In the genomic region with DNA sequence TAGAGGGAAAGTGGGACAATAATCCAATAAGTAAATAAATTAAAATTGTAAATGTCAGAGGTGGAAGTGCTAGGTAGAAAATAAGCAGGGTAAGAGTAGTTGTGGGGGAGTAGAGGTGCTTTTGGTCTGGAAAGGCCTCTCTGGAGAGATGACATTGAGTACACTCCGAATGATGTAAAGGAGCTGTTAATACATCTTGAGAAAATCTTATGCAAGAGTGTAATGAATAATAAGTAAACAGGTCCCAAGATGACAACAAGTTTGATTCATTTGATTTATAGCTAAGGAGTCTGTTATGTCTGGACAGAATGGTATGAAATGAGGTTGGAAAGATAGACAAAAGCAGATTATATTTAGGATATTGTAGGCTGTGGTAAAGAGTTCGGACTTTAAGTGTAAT, we compare ENCODE assay signal across 26 cellular contexts.
DNase-seq lines count a peak whose midpoint lies in the region; ATAC-seq and TF ChIP-seq lines count a peak whose summit lies in the region.
"Had no signal": no experiment of that assay in that cellular context is flagged by ENCODE, and none has a peak within 500 bp of the region (broad histone marks: within the 10 kb centered on the region; RNA-seq: fewer than 3 reads in every experiment).

No MANE protein-coding gene starts in this region.

- DNase-seq in A673 (ENCODE audit: low spot score), result peak; percentile 28
- peak; percentile 1 for DNase-seq in NCI-H460 (ENCODE audit: extremely low read depth, low read depth)
- DNase-seq in epithelial cell of prostate (ENCODE audit: low read depth, low spot score), result peak; percentile 67
- DNase-seq in myocyte (ENCODE audit: low read depth), result peak; percentile 7
- DNase-seq in NK-92 (lab: John Stamatoyannopoulos, UW; ENCODE audit: unreplicated experiment), result no peak
- no peak for DNase-seq in naive thymus-derived CD8-positive, alpha-beta T cell
- DNase-seq in NCI-H524 (lab: John Stamatoyannopoulos, UW), result no peak
- DNase-seq: activated CD4-positive, alpha-beta T cell treated with anti-CD3 and anti-CD28 coated beads for 36 hours; activated CD8-positive, alpha-beta T cell treated with anti-CD3 and anti-CD28 coated beads, Interleukin-2, amount 10 ng/mL, durations not matched to agents 7 days and 5 days; activated naive CD4-positive, alpha-beta T cell treated with anti-CD3 and anti-CD28 coated beads, Interleukin-2, amount 50 U/mL, for 16 hours; amygdala; BE2C; CD8-positive, alpha-beta T cell; foreskin melanocyte; MM.1S; NCI-H1105 treated with DMSO at 0.1 percent for 48 hours; NCI-H187 treated with DMSO at 0.1 percent for 48 hours; spleen; stimulated activated CD4-positive, alpha-beta T cell treated with anti-CD3 and anti-CD28 coated beads, Interleukin-2, amount 100 ng/mL, for 24 hours; T-helper 9 cell had no signal

- TF ChIP-seq CTCF in A673 (conservative IDR thresholded peaks at IDR 0.05; ENCODE audit: low read depth, low read length), result no peak

- H3K27me3 Mint-ChIP-seq in naive thymus-derived CD8-positive, alpha-beta T cell, result no peaks in the 10 kb centered on the region
- H3K27me3 Mint-ChIP-seq: activated CD4-positive, alpha-beta T cell treated with anti-CD3 and anti-CD28 coated beads for 36 hours had no signal

- no peak overlapping the region for H3K27ac ChIP-seq in A673 (ENCODE audit: low read depth, low read length, poor library complexity, severe bottlenecking)
- H3K27ac ChIP-seq in epithelial cell of prostate, result peak overlapping the region; percentile 69
- H3K27ac ChIP-seq: parathyroid adenoma, right atrium auricular region, spleen, tibial nerve had no signal

- no peak overlapping the region for H3K4me3 ChIP-seq in A673 (ENCODE audit: low read depth, low read length, poor library complexity, severe bottlenecking)
- H3K4me3 ChIP-seq: right atrium auricular region, spleen, tibial nerve had no signal

- POLR2A ChIA-PET in A673 (lab: Charles Lee; ENCODE audit: low non-redundant PET), result interaction anchor here (0.5 to 0.8 kb wide), 2 partner anchors 9 to 880 kb away, joined by 3 read pairs; no protein-coding TSS in a partner anchor
- POLR2A ChIA-PET in naive thymus-derived CD8-positive, alpha-beta T cell (lab: Charles Lee), result no interaction called here

- H3K36me3 Mint-ChIP-seq in naive thymus-derived CD8-positive, alpha-beta T cell, result no peaks in the 10 kb centered on the region
- H3K36me3 Mint-ChIP-seq: CD8-positive, alpha-beta T cell had no signal

- peaks cover 2 to 7% (median 4%) of the 10 kb centered on the region in 4 donors for H3K4me1 Mint-ChIP-seq in naive thymus-derived CD8-positive, alpha-beta T cell

- no TSS peak for BruUV-seq in A673 (replicated peaks; lab: Mats Ljungman, UMichigan)

- H3K27ac Mint-ChIP-seq in naive thymus-derived CD8-positive, alpha-beta T cell, result no peak overlapping the region
- H3K27ac Mint-ChIP-seq: activated CD4-positive, alpha-beta T cell treated with anti-CD3 and anti-CD28 coated beads for 36 hours; activated CD8-positive, alpha-beta T cell treated with anti-CD3 and anti-CD28 coated beads, Interleukin-2, amount 10 ng/mL, durations not matched to agents 7 days and 5 days; CD8-positive, alpha-beta T cell had no signal

- ATAC-seq in naive thymus-derived CD8-positive, alpha-beta T cell, result no peak
- ATAC-seq in GM21367 (IDR thresholded peaks at IDR 0.05; ENCODE audit: unreplicated experiment), result no peak
- ATAC-seq: activated CD4-positive, alpha-beta T cell treated with anti-CD3 and anti-CD28 coated beads for 36 hours; activated CD8-positive, alpha-beta T cell treated with anti-CD3 and anti-CD28 coated beads, Interleukin-2, amount 10 ng/mL, durations not matched to agents 7 days and 5 days; CD8-positive, alpha-beta T cell; Panc1 had no signal

- intact Hi-C loops in A673 (cut with micrococcal nuclease; ENCODE audit: unreplicated experiment), result no loop called here

- H3K36me3 ChIP-seq in A673 (ENCODE audit: insufficient read depth, low read length, poor library complexity, severe bottlenecking), result no peaks in the 10 kb centered on the region
- H3K36me3 ChIP-seq: BE2C, right atrium auricular region, spleen, tibial nerve had no signal

- CTCF ChIA-PET in A673 (lab: Charles Lee), result no interaction called here

- no peaks in the 10 kb centered on the region for H3K27me3 ChIP-seq in A673 (replicated peaks; ENCODE audit: insufficient read depth, low read depth, low read length, poor library complexity)
- H3K27me3 ChIP-seq: BE2C, right atrium auricular region, spleen, tibial nerve had no signal

- H3K4me3 Mint-ChIP-seq in naive thymus-derived CD8-positive, alpha-beta T cell, result no peak overlapping the region
- H3K4me3 Mint-ChIP-seq: activated CD4-positive, alpha-beta T cell treated with anti-CD3 and anti-CD28 coated beads for 36 hours; activated CD8-positive, alpha-beta T cell treated with anti-CD3 and anti-CD28 coated beads, Interleukin-2, amount 10 ng/mL, durations not matched to agents 7 days and 5 days; CD8-positive, alpha-beta T cell; neural crest cell had no signal

- no peaks in the 10 kb centered on the region for H3K9me3 ChIP-seq in A673 (ENCODE audit: low read depth, low read length, poor library complexity, severe bottlenecking)
- H3K9me3 ChIP-seq: BE2C, right atrium auricular region, spleen, tibial nerve had no signal

- H3K9me3 Mint-ChIP-seq in naive thymus-derived CD8-positive, alpha-beta T cell, result no peaks in the 10 kb centered on the region
- H3K9me3 Mint-ChIP-seq: CD8-positive, alpha-beta T cell; neural crest cell had no signal

- H3K4me1 ChIP-seq in A673 (ENCODE audit: insufficient read depth, low read length, poor library complexity, severe bottlenecking), result peaks cover 62% of the 10 kb centered on the region
- H3K4me1 ChIP-seq: BE2C, parathyroid adenoma, right atrium auricular region, spleen had no signal

Comparison
In these comparisons a context has a peak if more than half of its experiments do, and no peak if none do; other contexts are left out.
1. DNase-seq: peak in A673 (single experiment), NCI-H460 (single experiment), epithelial cell of prostate (single experiment) and myocyte (single experiment); none in NK-92 (single experiment), naive thymus-derived CD8-positive, alpha-beta T cell (0 of 10) and NCI-H524 (0 of 2).